6 cellular contexts compared by ENCODE assay signal in genomic region chr5:155034145-155034744, GRCh38. TPM values are rescaled to one million over a fixed set of nuclear protein-coding genes. Genes with fewer than 3 reads are reported as not detected.
"Had no signal": no experiment of that assay in that cellular context is flagged by ENCODE, and none has a peak within 500 bp of the region (broad histone marks: within the 10 kb centered on the region; RNA-seq: fewer than 3 reads in every experiment).

No MANE protein-coding gene starts in this region.

RNA-seq across cellular contexts. Expression of gene KIF4B, which starts 20.7 kb away (rescaled TPM):
- total RNA-seq: MCF 10A, PC-9, Right ventricle myocardium inferior, RPMI7951, SK-MEL-5, T-cell had no signal
